In the genomic region with DNA sequence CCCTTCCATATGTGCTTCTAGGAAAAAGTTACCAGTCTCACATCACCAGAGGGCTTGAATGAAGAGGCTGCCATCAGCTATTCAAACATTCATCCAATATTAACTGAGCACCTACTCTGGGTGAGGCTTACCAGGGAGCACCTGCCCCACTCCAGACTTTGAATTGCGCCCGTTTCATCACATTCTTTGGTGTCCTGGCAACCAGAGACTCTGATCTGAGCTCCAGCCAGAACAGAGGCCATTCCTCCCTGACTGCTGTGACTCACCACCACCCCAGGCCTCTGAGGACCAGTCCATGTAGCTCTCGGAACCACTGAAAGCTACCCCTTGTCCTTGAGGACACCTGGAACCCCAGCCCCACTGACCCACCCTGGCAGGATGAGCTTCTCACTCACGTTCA, we compare ENCODE assay signal across 21 cellular contexts. TPM values are rescaled to one million over a fixed set of nuclear protein-coding genes. Genes with fewer than 3 reads are reported as not detected.
DNase-seq lines count a peak whose midpoint lies in the region; ATAC-seq and TF ChIP-seq lines count a peak whose summit lies in the region.
"Had no signal": no experiment of that assay in that cellular context is flagged by ENCODE, and none has a peak within 500 bp of the region (broad histone marks: within the 10 kb centered on the region; RNA-seq: fewer than 3 reads in every experiment).

Gene C16orf96, plus strand, starts transcription at position 229 of the 400 bp plus-strand sequence. Its CDS starts 150 bp downstream, at position 379.

- POLR2A ChIA-PET in MCF 10A (lab: Yijun Ruan, JAX), result interaction anchor here (0.6 to 1.1 kb wide), 3 partner anchors 22 to 58 kb away, joined by 3 to 4 read pairs (median 4); no protein-coding TSS in a partner anchor

- no peaks in the 10 kb centered on the region for H4K20me1 ChIP-seq in hepatocyte (ENCODE audit: insufficient read depth, poor library complexity, severe bottlenecking)

- no peak within 1 kb of the TSS for H3K4me2 ChIP-seq in hepatocyte

- no peaks in the 10 kb centered on the region for H3K4me1 Mint-ChIP-seq in MCF 10A (ENCODE audit: insufficient read depth, unreplicated experiment)
- H3K4me1 Mint-ChIP-seq: activated naive CD4-positive, alpha-beta T cell treated with anti-CD3 and anti-CD28 coated beads, Interleukin-2, amount 10 ng/mL, durations not matched to agents 7 days and 5 days; T-cell had no signal

- peaks cover 10% of the 10 kb centered on the region for H3K27me3 Mint-ChIP-seq in MCF 10A (ENCODE audit: insufficient read depth, unreplicated experiment)
- H3K27me3 Mint-ChIP-seq: T-cell had no signal

- no peak for TF ChIP-seq CTCF in MCF 10A (IDR thresholded peaks at IDR 0.05; ENCODE audit: unreplicated experiment)
- TF ChIP-seq CTCF in breast epithelium (IDR thresholded peaks at IDR 0.05), result no peak
- TF ChIP-seq CTCF in hepatocyte (IDR thresholded peaks at IDR 0.05; ENCODE audit: poor library complexity), result no peak
- no peak for TF ChIP-seq CTCF in upper lobe of right lung (IDR thresholded peaks at IDR 0.05)

- H3K9me3 Mint-ChIP-seq in MCF 10A (ENCODE audit: unreplicated experiment), result no peaks in the 10 kb centered on the region
- H3K9me3 Mint-ChIP-seq: activated naive CD4-positive, alpha-beta T cell treated with anti-CD3 and anti-CD28 coated beads, Interleukin-2, amount 10 ng/mL, durations not matched to agents 7 days and 5 days; T-cell had no signal

- H3K27ac Mint-ChIP-seq in MCF 10A (ENCODE audit: low read depth, unreplicated experiment), result peak within 1 kb of the TSS; percentile 31
- H3K27ac Mint-ChIP-seq: activated naive CD4-positive, alpha-beta T cell treated with anti-CD3 and anti-CD28 coated beads, Interleukin-2, amount 10 ng/mL, durations not matched to agents 7 days and 5 days had no signal

- ATAC-seq in upper lobe of right lung, result peak; percentile 50
- ATAC-seq in HG03571 (IDR thresholded peaks at IDR 0.05; ENCODE audit: unreplicated experiment), result no peak
- ATAC-seq: body of pancreas, Right ventricle myocardium inferior, T-cell had no signal

- H3K4me1 ChIP-seq in breast epithelium (no peaks in the 10 kb centered on the region), NT2/D1 (ENCODE audit: insufficient read depth, insufficient read length) (peaks cover 4% of the 10 kb centered on the region), hepatocyte (ENCODE audit: insufficient read depth) (no peaks in the 10 kb centered on the region), upper lobe of right lung (no peaks in the 10 kb centered on the region)
- H3K4me1 ChIP-seq: body of pancreas, left ventricle myocardium inferior, right atrium auricular region, transverse colon had no signal

- H3K9me2 ChIP-seq in hepatocyte (replicated peaks; ENCODE audit: insufficient read depth), result no peaks in the 10 kb centered on the region

- H3K36me3 Mint-ChIP-seq in MCF 10A (ENCODE audit: insufficient read depth, unreplicated experiment), result no peaks in the 10 kb centered on the region
- H3K36me3 Mint-ChIP-seq: activated naive CD4-positive, alpha-beta T cell treated with anti-CD3 and anti-CD28 coated beads, Interleukin-2, amount 10 ng/mL, durations not matched to agents 7 days and 5 days; T-cell had no signal

- H3K9me3 ChIP-seq in breast epithelium, result no peaks in the 10 kb centered on the region
- H3K9me3 ChIP-seq in NT2/D1 (ENCODE audit: insufficient read depth, low read length), result no peaks in the 10 kb centered on the region
- no peaks in the 10 kb centered on the region for H3K9me3 ChIP-seq in hepatocyte (ENCODE audit: low read depth)
- no peaks in the 10 kb centered on the region for H3K9me3 ChIP-seq in upper lobe of right lung
- H3K9me3 ChIP-seq: body of pancreas, left ventricle myocardium inferior, right atrium auricular region, transverse colon had no signal

- H3K79me2 ChIP-seq in hepatocyte, result no peaks in the 10 kb centered on the region

- intact Hi-C loops in MCF 10A (cut with micrococcal nuclease), result no loop called here
- intact Hi-C loops in breast epithelium (cut with DNase I; ENCODE audit: low total_unique reads), result no loop called here
- intact Hi-C loops in upper lobe of right lung (cut with DNase I), result no loop called here

- no peaks in the 10 kb centered on the region for H3K27me3 ChIP-seq in breast epithelium
- no peaks in the 10 kb centered on the region for H3K27me3 ChIP-seq in NT2/D1 (ENCODE audit: insufficient read depth, insufficient read length)
- no peaks in the 10 kb centered on the region for H3K27me3 ChIP-seq in hepatocyte
- H3K27me3 ChIP-seq in upper lobe of right lung, result no peaks in the 10 kb centered on the region
- H3K27me3 ChIP-seq: body of pancreas, right atrium auricular region, transverse colon had no signal

- H3K4me3 ChIP-seq in breast epithelium (no peak within 1 kb of the TSS), NT2/D1 (ENCODE audit: insufficient read length, low read depth) (no peak within 1 kb of the TSS), hepatocyte (no peak within 1 kb of the TSS), upper lobe of right lung (no peak within 1 kb of the TSS)
- H3K4me3 ChIP-seq: body of pancreas, left ventricle myocardium inferior, right atrium auricular region, transverse colon had no signal

- H2AFZ ChIP-seq in hepatocyte, result no peak within 1 kb of the TSS

- 59% methylated on average over 4 of the region's 4 CpGs for WGBS in hepatocyte (ENCODE audit: low lambda C conversion rate, missing lambda C conversion rate)

- CTCF ChIA-PET in MCF 10A (lab: Yijun Ruan, JAX), result interaction anchor here (0.5 to 1.4 kb wide), 9 partner anchors 8 to 1511 kb away, joined by 3 to 8 read pairs (median 4); no protein-coding TSS in a partner anchor

- peak; percentile 29 for DNase-seq in MCF 10A (ENCODE audit: unreplicated experiment)
- no peak for DNase-seq in breast epithelium (ENCODE audit: low spot score in 2 of 2)
- DNase-seq in NT2/D1 (ENCODE audit: low read depth, low spot score), result no peak
- DNase-seq in hepatocyte (ENCODE audit: low spot score), result peak; percentile 35
- DNase-seq in upper lobe of right lung, result no peak
- DNase-seq in NCI-H774 (lab: John Stamatoyannopoulos, UW), result no peak
- no peak for DNase-seq in CD1c-positive myeloid dendritic cell (ENCODE audit: extremely low spot score)
- DNase-seq: activated CD4-positive, alpha-beta T cell treated with anti-CD3 and anti-CD28 coated beads, Interleukin-2, amount 50 U/mL, for 1 hour; activated naive CD4-positive, alpha-beta T cell treated with anti-CD3 and anti-CD28 coated beads, Interleukin-2, amount 10 ng/mL, durations not matched to agents 7 days and 5 days; body of pancreas; left ventricle myocardium inferior; NCI-H146; stimulated activated naive CD4-positive, alpha-beta T cell treated with Interleukin-2 at 50 U/mL for 16 hours; T-cell; transverse colon had no signal

- no TSS peak for BruUV-seq in MCF 10A (replicated peaks; lab: Mats Ljungman, UMichigan)

- H3K4me3 Mint-ChIP-seq in MCF 10A (ENCODE audit: unreplicated experiment), result no peak within 1 kb of the TSS
- H3K4me3 Mint-ChIP-seq: activated naive CD4-positive, alpha-beta T cell treated with anti-CD3 and anti-CD28 coated beads, Interleukin-2, amount 10 ng/mL, durations not matched to agents 7 days and 5 days; T-cell had no signal

- no peaks in the 10 kb centered on the region for H3K36me3 ChIP-seq in breast epithelium
- no peaks in the 10 kb centered on the region for H3K36me3 ChIP-seq in NT2/D1 (ENCODE audit: insufficient read depth, insufficient read length, low read length)
- no peaks in the 10 kb centered on the region for H3K36me3 ChIP-seq in hepatocyte (replicated peaks; ENCODE audit: insufficient read depth, low read depth)
- no peaks in the 10 kb centered on the region for H3K36me3 ChIP-seq in upper lobe of right lung
- H3K36me3 ChIP-seq: left ventricle myocardium inferior, right atrium auricular region, transverse colon had no signal

- TF ChIP-seq POLR2A in breast epithelium (IDR thresholded peaks at IDR 0.05), result no peak

- peak within 1 kb of the TSS; percentile 13 for H3K9ac ChIP-seq in NT2/D1 (ENCODE audit: insufficient read length, low read depth)

- H3K27ac ChIP-seq in breast epithelium (no peak within 1 kb of the TSS), hepatocyte (no peak within 1 kb of the TSS), upper lobe of right lung (no peak within 1 kb of the TSS)
- H3K27ac ChIP-seq: body of pancreas, left ventricle myocardium inferior, right atrium auricular region, transverse colon had no signal

RNA-seq across cellular contexts. Expression of gene C16orf96, which starts in this region (rescaled TPM):
- total RNA-seq in MCF 10A (2022) (not detected in 2 replicates), breast epithelium (not detected), hepatocyte (0.12 and 0.20 TPM in 2 replicates), upper lobe of right lung (0.32 TPM)
- polyA plus RNA-seq in hepatocyte, result 0.15 TPM in 1 of 2 replicates, not detected in the other
- total RNA-seq: Daoy, endothelial cell of umbilical vein, HT-29, transverse colon had no signal
- polyA plus RNA-seq: endothelial cell of umbilical vein had no signal

Comparison
In these comparisons a context has a peak if more than half of its experiments do, and no peak if none do; other contexts are left out.
1. Peak in DNase-seq in MCF 10A; RNA of the gene not detected or under 1 TPM.
2. Peak in DNase-seq in hepatocyte; RNA of the gene not detected or under 1 TPM.
3. Peak in ATAC-seq in upper lobe of right lung; RNA of the gene not detected or under 1 TPM.